1 cellular context compared by ENCODE assay signal in the genomic region with DNA sequence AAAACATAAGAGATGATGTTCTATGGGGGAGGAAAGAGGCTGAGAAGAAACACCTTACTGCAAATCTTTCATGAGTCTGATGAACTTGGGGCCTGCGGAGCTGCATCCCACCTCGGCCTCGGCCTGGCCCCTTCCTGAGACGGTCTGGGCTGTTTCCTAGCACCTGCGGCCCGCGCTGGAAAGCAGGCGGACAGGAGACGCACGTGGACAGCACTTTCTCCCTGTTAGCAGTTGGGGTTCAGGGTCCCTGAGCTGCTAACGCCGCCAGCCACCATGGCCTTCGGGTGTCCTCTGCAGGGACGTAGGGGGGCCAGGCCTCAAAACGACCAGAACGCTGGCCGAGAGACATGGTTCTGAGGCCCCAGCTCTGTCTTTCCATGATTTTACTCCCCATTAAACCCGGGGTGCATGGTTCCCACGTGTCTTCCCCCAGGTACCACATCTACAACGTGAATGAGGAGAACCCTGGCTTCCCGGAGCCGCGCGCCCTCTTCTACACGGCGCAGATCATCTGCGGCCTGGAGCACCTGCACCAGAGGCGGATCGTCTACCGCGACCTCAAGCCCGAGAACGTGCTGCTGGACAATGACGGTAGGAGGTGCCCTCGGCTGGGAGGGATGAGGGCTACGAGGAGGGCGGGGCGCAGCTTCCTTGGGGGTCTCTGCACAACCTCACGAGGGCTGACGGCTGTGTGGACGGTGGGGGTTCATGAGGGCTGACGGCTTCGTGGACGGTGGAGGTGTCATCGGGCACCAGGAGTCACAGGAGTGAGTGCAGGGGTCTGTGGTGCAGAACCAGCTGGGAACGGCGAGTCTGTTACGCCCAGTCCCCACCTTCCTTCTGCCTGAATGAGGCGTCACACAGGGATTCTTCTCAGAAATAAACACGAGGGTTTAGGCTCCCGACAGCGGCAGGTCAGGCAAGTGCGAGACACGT.
TF ChIP-seq lines count a peak whose summit lies in the region.

No MANE protein-coding gene starts in this region.

TF ChIP-seq in HEK293T, 16 proteins besides CTCF, POLR2A, EP300 and RAD21:
- no peak for TF ChIP-seq NFRKB (IDR thresholded peaks at IDR 0.05)
- TF ChIP-seq L3MBTL2 (conservative IDR thresholded peaks at IDR 0.05): no peak
